Comparison of ENCODE assay signal across 8 cellular contexts in genomic region chr21:42974832-42975820, GRCh38. TPM values are rescaled to one million over a fixed set of nuclear protein-coding genes. Genes with fewer than 3 reads are reported as not detected.
DNase-seq lines count a peak whose midpoint lies in the region; ATAC-seq and TF ChIP-seq lines count a peak whose summit lies in the region.

No MANE protein-coding gene starts in this region.

- BruUV-seq in Caco-2 (replicated peaks; lab: Mats Ljungman, UMichigan) (no TSS peak), OCI-LY7 (replicated peaks; lab: Mats Ljungman, UMichigan) (no TSS peak)

- intact Hi-C loops in Caco-2 (cut with micrococcal nuclease; ENCODE audit: unreplicated experiment) (loop anchor here (1.0 to 2.0 kb wide), 3 partner anchors 20 to 50 kb away; partner anchors contain the start of gene ERVH48-1), OCI-LY7 (cut with micrococcal nuclease; ENCODE audit: unreplicated experiment) (loop anchor here (2.0 to 10.0 kb wide), 3 partner anchors 50 to 320 kb away; partner anchors contain the start of genes ERVH48-1 and PDE9A)
- intact Hi-C loops in naive thymus-derived CD4-positive, alpha-beta T cell (cut with micrococcal nuclease) = loop anchor here (1.0 to 10.0 kb wide), 16 partner anchors 8 to 1900 kb away; partner anchors contain the start of genes NDUFV3 (in 2 of the 2), RRP1 (in 2 of the 2), AGPAT3 (in 1 of the 2) and CFAP410 (in 1 of the 2)

- H3K9me3 ChIP-seq in Caco-2 (no peaks in the 10 kb centered on the region), OCI-LY7 (ENCODE audit: low read length) (no peaks in the 10 kb centered on the region)
- no peaks in the 10 kb centered on the region for H3K9me3 ChIP-seq in naive thymus-derived CD4-positive, alpha-beta T cell (ENCODE audit: control insufficient read depth in 2 of 3, low read length in 3 of 3)

- H3K9me2 ChIP-seq in OCI-LY7 (ENCODE audit: insufficient read depth, low read length) = no peaks in the 10 kb centered on the region

- peak overlapping the region; percentile 88 for H3K27ac Mint-ChIP-seq in Caco-2 (ENCODE audit: unreplicated experiment)
- peak overlapping the region; percentile 78 to 95 (median 92) for H3K27ac Mint-ChIP-seq in naive thymus-derived CD4-positive, alpha-beta T cell

- peaks cover 3% of the 10 kb centered on the region; the same call in 1 of the 2 replicates for H4K20me1 ChIP-seq in OCI-LY7 (ENCODE audit: insufficient read depth, low read length)

- H3K4me1 Mint-ChIP-seq in Caco-2 (ENCODE audit: low read depth, unreplicated experiment) = peaks cover 15% of the 10 kb centered on the region
- peaks cover 0 to 41% (median 29%) of the 10 kb centered on the region in 7 donors for H3K4me1 Mint-ChIP-seq in naive thymus-derived CD4-positive, alpha-beta T cell

- peak overlapping the region; percentile 80 for H3K4me3 Mint-ChIP-seq in Caco-2 (ENCODE audit: unreplicated experiment)
- peak overlapping the region; percentile 78 to 93 (median 88) for H3K4me3 Mint-ChIP-seq in naive thymus-derived CD4-positive, alpha-beta T cell

- ATAC-seq in GM19468 (IDR thresholded peaks at IDR 0.05; ENCODE audit: extremely low read depth, unreplicated experiment) = peak; percentile 6
- ATAC-seq in naive thymus-derived CD4-positive, alpha-beta T cell = peak; percentile 26
- peak; percentile 7 for ATAC-seq in stimulated activated naive CD8-positive, alpha-beta T cell treated with anti-CD3 and anti-CD28 coated beads, Interleukin-15, Interleukin-2, amounts not matched to agents 100 U/mL and 50 U/mL, for 24 hours

- peaks cover 32% of the 10 kb centered on the region; the same call in 1 of the 2 replicates for H3K79me2 ChIP-seq in OCI-LY7 (ENCODE audit: insufficient read depth, low read depth, low read length)

- peak overlapping the region; percentile 34; the same call in 1 of the 2 replicates for H2AFZ ChIP-seq in OCI-LY7 (ENCODE audit: low read length)

- H3K27me3 ChIP-seq in Caco-2 (replicated peaks; ENCODE audit: control insufficient read depth, insufficient read depth, low read length) (no peaks in the 10 kb centered on the region), HL-60 (ENCODE audit: insufficient read depth, poor library complexity, severe bottlenecking) (no peaks in the 10 kb centered on the region)
- H3K27me3 ChIP-seq in naive thymus-derived CD4-positive, alpha-beta T cell (ENCODE audit: control insufficient read depth in 2 of 2, insufficient read depth in 2 of 2, low read length in 2 of 2) = no peaks in the 10 kb centered on the region

- CTCF ChIA-PET in Caco-2 (lab: Charles Lee) = interaction anchor here (0.7 kb wide), 1 partner anchor 19 kb away, joined by 3 read pairs; no protein-coding TSS in a partner anchor
- CTCF ChIA-PET in OCI-LY7 (lab: Charles Lee; ENCODE audit: unreplicated experiment) = no interaction called here
- CTCF ChIA-PET in naive thymus-derived CD4-positive, alpha-beta T cell (lab: Charles Lee) = interaction anchor here (0.7 kb wide), 1 partner anchor 33 kb away, joined by 3 read pairs; no protein-coding TSS in a partner anchor

- DNase-seq in Caco-2 = peak; percentile 54 to 63
- DNase-seq in HL-60 (ENCODE audit: low read depth in 1 of 2, low spot score in 1 of 2) = peak; percentile 48 to 65
- DNase-seq in OCI-LY7 (ENCODE audit: low spot score) = peak; percentile 68
- peak; percentile 48 for DNase-seq in activated T-helper 1 cell treated with Interleukin-2 at 50 U/mL for 16 hours (ENCODE audit: low read depth)
- DNase-seq in fibroblast of gingiva (ENCODE audit: low read depth) = peak; percentile 68
- DNase-seq in naive thymus-derived CD4-positive, alpha-beta T cell = peak in 5 of 9 donors; percentile 26 to 77 (median 34)
- peak; percentile 71 for DNase-seq in stimulated activated naive CD8-positive, alpha-beta T cell treated with anti-CD3 and anti-CD28 coated beads, Interleukin-15, Interleukin-2, amounts not matched to agents 100 U/mL and 50 U/mL, for 24 hours

- peak overlapping the region; percentile 79 for H3K4me2 ChIP-seq in OCI-LY7 (ENCODE audit: low read length)

- H3K36me3 ChIP-seq in Caco-2 (ENCODE audit: control insufficient read depth, insufficient read depth, low read length) (no peaks in the 10 kb centered on the region), OCI-LY7 (ENCODE audit: insufficient read depth, low read length) (peaks cover 24% of the 10 kb centered on the region)
- peaks cover 0 to 7% (median 0%) of the 10 kb centered on the region in 3 experiments for H3K36me3 ChIP-seq in naive thymus-derived CD4-positive, alpha-beta T cell (ENCODE audit: control insufficient read depth in 2 of 3, insufficient read depth in 3 of 3, low read length in 3 of 3)

- H3K27me3 Mint-ChIP-seq in Caco-2 (ENCODE audit: insufficient read depth, unreplicated experiment) = no peaks in the 10 kb centered on the region
- H3K27me3 Mint-ChIP-seq in naive thymus-derived CD4-positive, alpha-beta T cell = no peaks in the 10 kb centered on the region

- H3K4me1 ChIP-seq in Caco-2 (peaks cover 44% of the 10 kb centered on the region), OCI-LY7 (ENCODE audit: insufficient read depth, low read length, poor library complexity, severe bottlenecking) (peaks cover 34% of the 10 kb centered on the region)
- H3K4me1 ChIP-seq in naive thymus-derived CD4-positive, alpha-beta T cell (ENCODE audit: control insufficient read depth in 2 of 2, insufficient read depth in 2 of 2, low read length in 2 of 2) = peaks cover 7 to 11% of the 10 kb centered on the region in 2 donors

- POLR2A ChIA-PET in Caco-2 (lab: Charles Lee) = interaction anchor here (1.1 to 1.3 kb wide), 2 partner anchors 19 to 44 kb away, joined by 5 to 24 read pairs; no protein-coding TSS in a partner anchor
- POLR2A ChIA-PET in OCI-LY7 (lab: Charles Lee) = no interaction called here
- POLR2A ChIA-PET in naive thymus-derived CD4-positive, alpha-beta T cell (lab: Charles Lee) = interaction anchor here (1.3 kb wide), 2 partner anchors 82 to 745 kb away, joined by 4 to 9 read pairs; partner anchors contain the start of gene NDUFV3

- H3K4me3 ChIP-seq in Caco-2 (ENCODE audit: low read depth, low read length) (peak overlapping the region; percentile 63), HL-60 (replicated peaks; ENCODE audit: insufficient read depth, low read length) (peak overlapping the region; percentile 65), OCI-LY7 (ENCODE audit: low read depth, low read length, poor library complexity, severe bottlenecking) (peak overlapping the region; percentile 73)
- peak overlapping the region; percentile 65 for H3K4me3 ChIP-seq in naive thymus-derived CD4-positive, alpha-beta T cell (ENCODE audit: low read length)

- H3K36me3 Mint-ChIP-seq in Caco-2 (ENCODE audit: insufficient read depth, unreplicated experiment) = peaks cover 55% of the 10 kb centered on the region
- H3K36me3 Mint-ChIP-seq in naive thymus-derived CD4-positive, alpha-beta T cell = peaks cover 3 to 20% (median 4%) of the 10 kb centered on the region in 5 donors

- TF ChIP-seq CTCF in Caco-2 (IDR thresholded peaks at IDR 0.05; ENCODE audit: insufficient read depth in 1 of 2, low read depth in 1 of 2, low read length in 1 of 2, severe bottlenecking in 1 of 2, unreplicated experiment in 1 of 2) (no peak), HL-60 (IDR thresholded peaks at IDR 0.05; ENCODE audit: insufficient read depth, low read length) (no peak), OCI-LY7 (conservative IDR thresholded peaks at IDR 0.05; ENCODE audit: low read length) (no peak)

- H3K27ac ChIP-seq in HL-60 (replicated peaks) (peak overlapping the region; percentile 95), OCI-LY7 (ENCODE audit: low read depth, low read length, poor library complexity, severe bottlenecking) (peak overlapping the region; percentile 51)
- peak overlapping the region; percentile 90 for H3K27ac ChIP-seq in naive thymus-derived CD4-positive, alpha-beta T cell (ENCODE audit: low read depth, low read length)

- H3K9me3 Mint-ChIP-seq in Caco-2 (ENCODE audit: unreplicated experiment) = no peaks in the 10 kb centered on the region
- no peaks in the 10 kb centered on the region for H3K9me3 Mint-ChIP-seq in naive thymus-derived CD4-positive, alpha-beta T cell

RNA-seq across cellular contexts. Expression of gene PKNOX1, which starts 0.8 kb away (rescaled TPM):
- total RNA-seq in Caco-2 (2022) (10.7 TPM in 2 replicates), OCI-LY7 (2022) (23.4 and 32.9 TPM in 2 replicates)
- total RNA-seq in OCI-LY7 (2014; rRNA removed; shearing (Covaris generic)) = 23.7 and 25.5 TPM in 2 replicates
- total RNA-seq in naive thymus-derived CD4-positive, alpha-beta T cell = 10 to 100 TPM; 14.7 to 24.7 (median 20.8) TPM
- polyA plus RNA-seq in naive thymus-derived CD4-positive, alpha-beta T cell = 10 to 100 TPM; 14.7 to 14.9 TPM

RNA-seq across cellular contexts. Expression of gene ERVH48-1, which starts 49.7 kb away (rescaled TPM):
- total RNA-seq in Caco-2 (2022) (37.9 and 47.7 TPM in 2 replicates), OCI-LY7 (2022) (not detected in 2 replicates)
- 0.09 TPM in 1 of 2 replicates, not detected in the other for total RNA-seq in OCI-LY7 (2014; rRNA removed; shearing (Covaris generic))
- 1 to 10 TPM in 1 of 5 experiments, under 1 TPM in 4; 0.17 to 2.8 (median 0.51) TPM for total RNA-seq in naive thymus-derived CD4-positive, alpha-beta T cell
- 1 to 10 TPM; 1.0 to 1.2 TPM for polyA plus RNA-seq in naive thymus-derived CD4-positive, alpha-beta T cell

Comparison
In these comparisons a context has a peak if more than half of its experiments do, and no peak if none do; other contexts are left out.
1. Peak in every context shown above with its lines: DNase-seq, ATAC-seq, H3K4me3 ChIP-seq and H3K27ac ChIP-seq.
2. RNA of gene ERVH48-1, which starts 49.7 kb away (total RNA-seq): 37.9 to 47.7 TPM in Caco-2; 0.17 to 2.8 TPM in naive thymus-derived CD4-positive, alpha-beta T cell and 0.09 TPM in OCI-LY7; every median in the first group is over 10 times any median in the second.